Comparison of ENCODE assay signal across 19 cellular contexts in the genomic region with DNA sequence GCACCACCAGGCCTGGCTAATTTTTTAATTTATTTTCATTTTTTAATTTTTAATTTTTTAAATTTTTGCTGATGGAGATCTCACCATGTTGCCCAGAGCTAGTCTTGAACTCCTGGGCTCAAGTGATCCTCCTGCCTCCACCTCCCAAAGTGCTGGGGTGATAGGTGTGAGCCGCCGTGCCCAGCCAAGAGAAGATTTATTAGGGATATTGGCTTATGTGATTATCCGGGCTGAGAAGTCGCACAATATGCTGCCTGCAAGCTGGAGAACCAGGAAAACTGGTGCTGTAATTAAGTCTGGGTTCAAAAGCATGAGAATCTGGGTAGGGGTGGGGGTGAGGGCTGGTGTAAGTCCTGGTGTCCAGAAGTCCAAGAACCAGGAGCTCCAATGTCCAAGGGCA. TPM values are rescaled to one million over a fixed set of nuclear protein-coding genes. Genes with fewer than 3 reads are reported as not detected.
DNase-seq lines count a peak whose midpoint lies in the region; ATAC-seq and TF ChIP-seq lines count a peak whose summit lies in the region.
"Had no signal": no experiment of that assay in that cellular context is flagged by ENCODE, and none has a peak within 500 bp of the region (broad histone marks: within the 10 kb centered on the region; RNA-seq: fewer than 3 reads in every experiment).

No MANE protein-coding gene starts in this region.

- TF ChIP-seq CTCF in heart right ventricle (IDR thresholded peaks at IDR 0.05): no peak
- no peak for TF ChIP-seq CTCF in WERI-Rb-1 (IDR thresholded peaks at IDR 0.05; ENCODE audit: low read depth, low read length)
- TF ChIP-seq CTCF in neural crest cell (conservative IDR thresholded peaks at IDR 0.05): no peak

- peaks cover 4% of the 10 kb centered on the region for H3K27me3 Mint-ChIP-seq in neural crest cell (ENCODE audit: low read depth)
- H3K27me3 Mint-ChIP-seq: CD8-positive, alpha-beta memory T cell had no signal

- peaks cover 4% of the 10 kb centered on the region for H3K79me1 ChIP-seq in trophoblast cell (ENCODE audit: low read length)

- peak; percentile 3 for DNase-seq in Right ventricle myocardium superior
- DNase-seq in heart right ventricle: no peak
- peak; percentile 72 for DNase-seq in WERI-Rb-1
- DNase-seq in neural crest cell (ENCODE audit: low read depth, low spot score): no peak
- DNase-seq in trophoblast cell: no peak
- DNase-seq in iPS-NIHi11 (ENCODE audit: low spot score): no peak
- no peak for DNase-seq in HK-2 (ENCODE audit: unreplicated experiment)
- DNase-seq: 8988T, ACHN, C1 segment of cervical spinal cord, Caco-2, DMS53, GF-D8, GM23248, H7, IMR-90 had no signal

- no peaks in the 10 kb centered on the region for H3K79me2 ChIP-seq in trophoblast cell (ENCODE audit: control insufficient read depth, insufficient read depth, low read length, poor library complexity)

- no peak overlapping the region for H3K9ac ChIP-seq in trophoblast cell (ENCODE audit: low read length)
- H3K9ac ChIP-seq: GM23248 had no signal

- H3K27ac ChIP-seq in heart right ventricle: no peak overlapping the region
- peak overlapping the region; percentile 23 for H3K27ac ChIP-seq in WERI-Rb-1
- H3K27ac ChIP-seq in trophoblast cell (ENCODE audit: low read depth, low read length): no peak overlapping the region
- H3K27ac ChIP-seq: GM23248 had no signal

- H3K27ac Mint-ChIP-seq in neural crest cell (ENCODE audit: unreplicated experiment): no peak overlapping the region

- H4K91ac ChIP-seq in trophoblast cell (ENCODE audit: low read depth, low read length): no peak overlapping the region

- H3K4me2 ChIP-seq in trophoblast cell (ENCODE audit: low read length): no peak overlapping the region

- no peak overlapping the region for H2AFZ ChIP-seq in trophoblast cell (ENCODE audit: insufficient read depth, low read length, poor library complexity)
- H2AFZ ChIP-seq: GM23248 had no signal

- H3K4me3 Mint-ChIP-seq in neural crest cell: peak overlapping the region; percentile 54

- H3K9me3 Mint-ChIP-seq in neural crest cell: no peaks in the 10 kb centered on the region
- H3K9me3 Mint-ChIP-seq: CD8-positive, alpha-beta memory T cell had no signal

- no peak overlapping the region for H2AK5ac ChIP-seq in trophoblast cell (ENCODE audit: low read length)

- H3K9me3 ChIP-seq in heart right ventricle (no peaks in the 10 kb centered on the region), WERI-Rb-1 (ENCODE audit: severe bottlenecking) (no peaks in the 10 kb centered on the region), trophoblast cell (ENCODE audit: insufficient read depth, low read depth, low read length) (no peaks in the 10 kb centered on the region)
- H3K9me3 ChIP-seq: Caco-2 had no signal

- no peak overlapping the region for H4K8ac ChIP-seq in trophoblast cell (ENCODE audit: low read depth, low read length)

- 97 to 98% methylated on average over 4 of the region's 4 CpGs for whole genome bisulfite sequencing in heart right ventricle, 2 donors
- WGBS in trophoblast cell (ENCODE audit: extremely low coverage, insufficient coverage, insufficient read length): no CpG with 5 or more reads among the region's 4 CpGs

- H3K14ac ChIP-seq in trophoblast cell (ENCODE audit: low read length): no peak overlapping the region

- peaks cover 21% of the 10 kb centered on the region for H3K4me1 Mint-ChIP-seq in neural crest cell

- no peak overlapping the region for H4K12ac ChIP-seq in trophoblast cell (ENCODE audit: low read depth, low read length)

- H3K4me1 ChIP-seq in heart right ventricle (peaks cover 2 to 28% (median 12%) of the 10 kb centered on the region in 9 donors), trophoblast cell (ENCODE audit: control insufficient read depth in 1 of 2, insufficient read depth in 2 of 2, low read length in 2 of 2) (peaks cover 5 to 6% of the 10 kb centered on the region in 2 experiments)
- H3K4me1 ChIP-seq: Caco-2 had no signal

- no peak overlapping the region for H3K4ac ChIP-seq in trophoblast cell (ENCODE audit: low read depth, low read length)

- no peak overlapping the region for H3K4me3 ChIP-seq in heart right ventricle
- H3K4me3 ChIP-seq in WERI-Rb-1 (ENCODE audit: low read depth, low read length): no peak overlapping the region
- H3K4me3 ChIP-seq in trophoblast cell (ENCODE audit: low read depth, low read length): no peak overlapping the region
- H3K4me3 ChIP-seq: GM23248 had no signal

- no peaks in the 10 kb centered on the region for H3K36me3 Mint-ChIP-seq in neural crest cell (ENCODE audit: low read depth)

- H3K36me3 ChIP-seq in heart right ventricle: no peaks in the 10 kb centered on the region
- 0 out of 2 replicates have a peak, but pooled peaks cover 3% of the 10 kb centered on the region for H3K36me3 ChIP-seq in WERI-Rb-1
- no peaks in the 10 kb centered on the region for H3K36me3 ChIP-seq in trophoblast cell (ENCODE audit: control insufficient read depth in 1 of 2, insufficient read depth in 2 of 2, low read length in 2 of 2)

- no peak overlapping the region for H3K23ac ChIP-seq in trophoblast cell (ENCODE audit: low read length)

- H3K27me3 ChIP-seq in heart right ventricle (no peaks in the 10 kb centered on the region), WERI-Rb-1 (ENCODE audit: insufficient read depth, low read depth, severe bottlenecking) (no peaks in the 10 kb centered on the region), trophoblast cell (ENCODE audit: insufficient read depth, low read length) (no peaks in the 10 kb centered on the region)

- no peak overlapping the region for H2BK12ac ChIP-seq in trophoblast cell (ENCODE audit: low read length)

- H3K18ac ChIP-seq in trophoblast cell (ENCODE audit: low read length): no peak overlapping the region

- no peak overlapping the region for H2BK120ac ChIP-seq in trophoblast cell (ENCODE audit: insufficient read depth, low read length, poor library complexity)

- intact Hi-C loops in Right ventricle myocardium superior (cut with DNase I) (loop anchor here (10.0 kb wide), 1 partner anchor 193 kb away; a partner anchor contains a TSS), heart right ventricle (cut with DNase I) (loop anchor here in 3 of 10 donors (10.0 kb wide), 3 partner anchors 63 to 313 kb away; a partner anchor contains a TSS)

- ATAC-seq in Right ventricle myocardium superior (ENCODE audit: poor library complexity) (no peak), heart right ventricle (no peak), GM18858 (IDR thresholded peaks at IDR 0.05; ENCODE audit: unreplicated experiment) (no peak)

- no peak overlapping the region for H2BK5ac ChIP-seq in trophoblast cell (ENCODE audit: low read depth, low read length, poor library complexity)

RNA-seq across cellular contexts. Expression of a gene that starts 2.5 kb away (rescaled TPM):
- total RNA-seq in Right ventricle myocardium superior (not detected), heart right ventricle (not detected), neural crest cell (not detected in 2 replicates)
- polyA plus RNA-seq in heart right ventricle: not detected
- polyA plus RNA-seq in trophoblast cell (2013): not detected in 2 replicates
- total RNA-seq: Caco-2; CD8-positive, alpha-beta memory T cell; GM23248; H7; HT-29; IMR-90 had no signal
- polyA plus RNA-seq: CD8-positive, alpha-beta memory T cell; GM23248; IMR-90 had no signal

RNA-seq across cellular contexts. Expression of a gene that starts 3.0 kb away (rescaled TPM):
- 17.4 TPM for total RNA-seq in Right ventricle myocardium superior
- total RNA-seq in heart right ventricle: 10 to 100 TPM; 12.4 to 28.2 (median 17.4) TPM
- 10 to 100 TPM in 1 of 2 donors, 1 to 10 TPM in 1; 5.0 to 14.3 TPM for polyA plus RNA-seq in heart right ventricle
- 30.7 and 33.8 TPM in 2 replicates for total RNA-seq in neural crest cell
- 7.5 and 7.6 TPM in 2 replicates for polyA plus RNA-seq in trophoblast cell (2013)

RNA-seq across cellular contexts. Expression of a gene that starts 54.3 kb away (rescaled TPM):
- total RNA-seq in Right ventricle myocardium superior: 47.0 TPM
- total RNA-seq in heart right ventricle: 10 to 100 TPM; 32.1 to 57.5 (median 37.7) TPM
- polyA plus RNA-seq in heart right ventricle: 10 to 100 TPM; 33.5 to 41.6 TPM
- 48.9 and 55.3 TPM in 2 replicates for total RNA-seq in neural crest cell
- polyA plus RNA-seq in trophoblast cell (2013): 73.3 and 75.4 TPM in 2 replicates

RNA-seq across cellular contexts. Expression of a gene that starts 54.5 kb away (rescaled TPM):
- total RNA-seq in Right ventricle myocardium superior: 1.5 TPM
- total RNA-seq in heart right ventricle: 1 to 10 TPM; 1.1 to 2.4 (median 1.8) TPM
- polyA plus RNA-seq in heart right ventricle: under 1 TPM; 0.73 to 0.86 TPM
- 2.0 and 2.2 TPM in 2 replicates for total RNA-seq in neural crest cell
- 1.4 and 1.5 TPM in 2 replicates for polyA plus RNA-seq in trophoblast cell (2013)

Comparison
In these comparisons a context has a peak if more than half of its experiments do, and no peak if none do; other contexts are left out.
1. DNase-seq: peak in Right ventricle myocardium superior (single experiment) and WERI-Rb-1 (single experiment); none in heart right ventricle (0 of 2), neural crest cell (single experiment), trophoblast cell (0 of 2), iPS-NIHi11 (single experiment) and HK-2 (single experiment).